12 cellular contexts compared by ENCODE assay signal in genomic region chr5:40446910-40447309, GRCh38.
DNase-seq lines count a peak whose midpoint lies in the region; ATAC-seq and TF ChIP-seq lines count a peak whose summit lies in the region.
"Had no signal": no experiment of that assay in that cellular context is flagged by ENCODE, and none has a peak within 500 bp of the region (broad histone marks: within the 10 kb centered on the region; RNA-seq: fewer than 3 reads in every experiment).

No MANE protein-coding gene starts in this region.

- no peak overlapping the region for H3K4me3 ChIP-seq in brain microvascular endothelial cell (ENCODE audit: low read depth, low read length)
- H3K4me3 ChIP-seq in left lung = no peak overlapping the region
- no peak overlapping the region for H3K4me3 ChIP-seq in CD4-positive, alpha-beta memory T cell (ENCODE audit: low read length in 2 of 2)
- H3K4me3 ChIP-seq in MM.1S (ENCODE audit: low read length) = no peak overlapping the region

- H3K36me3 ChIP-seq in brain microvascular endothelial cell (replicated peaks) (no peaks in the 10 kb centered on the region), left lung (no peaks in the 10 kb centered on the region), MM.1S (replicated peaks; ENCODE audit: insufficient read depth, low read length) (no peaks in the 10 kb centered on the region)
- no peaks in the 10 kb centered on the region for H3K36me3 ChIP-seq in CD4-positive, alpha-beta memory T cell (ENCODE audit: insufficient read depth, low read length)

- no peak for TF ChIP-seq CTCF in brain microvascular endothelial cell (IDR thresholded peaks at IDR 0.05; ENCODE audit: low read depth, low read length, missing control alignments)
- TF ChIP-seq CTCF in left lung (IDR thresholded peaks at IDR 0.05) = no peak
- no peak for TF ChIP-seq CTCF in MM.1S (IDR thresholded peaks at IDR 0.05; ENCODE audit: low read length)

- H3K27ac ChIP-seq in brain microvascular endothelial cell = peak overlapping the region; percentile 93
- no peak overlapping the region for H3K27ac ChIP-seq in left lung
- H3K27ac ChIP-seq in CD4-positive, alpha-beta memory T cell (ENCODE audit: low read depth, low read length) = no peak overlapping the region
- no peak overlapping the region for H3K27ac ChIP-seq in MM.1S (ENCODE audit: low read length)

- no peaks in the 10 kb centered on the region for H4K20me1 ChIP-seq in MM.1S (ENCODE audit: insufficient read depth, low read length)

- H2AFZ ChIP-seq in MM.1S (ENCODE audit: low read length) = no peak overlapping the region

- DNase-seq in DMS53 (lab: John Stamatoyannopoulos, UW) = peak; percentile 88
- peak; percentile 35 for DNase-seq in HuH-7.5 (ENCODE audit: low spot score)
- DNase-seq in brain microvascular endothelial cell = peak; percentile 96
- no peak for DNase-seq in left lung
- no peak for DNase-seq in CD4-positive, alpha-beta memory T cell
- no peak for DNase-seq in sciatic nerve (ENCODE audit: low spot score)
- DNase-seq in MM.1S = no peak
- DNase-seq: activated CD4-positive, alpha-beta T cell treated with anti-CD3 and anti-CD28 coated beads, Interleukin-2, amount 50 U/mL, for 4 hours; left cardiac atrium; NCI-H1048; retina had no signal

- no peaks in the 10 kb centered on the region for H3K27me3 Mint-ChIP-seq in CD4-positive, alpha-beta memory T cell

- no peak overlapping the region for H3K4me2 ChIP-seq in MM.1S (ENCODE audit: low read depth, low read length)

- no peak overlapping the region for H3K9ac ChIP-seq in MM.1S (ENCODE audit: low read length)

- H3K4me3 Mint-ChIP-seq in CD4-positive, alpha-beta memory T cell = no peak overlapping the region

- POLR2A ChIA-PET in CD4-positive, alpha-beta memory T cell (lab: Charles Lee; ENCODE audit: partially characterized antibody) = no interaction called here

- in situ Hi-C loops in brain microvascular endothelial cell (cut with HindIII; ENCODE audit: low pct_ligation_motif_present, low sequenced_read_pairs) = no loop called here

- H3K79me2 ChIP-seq in MM.1S (ENCODE audit: low read length) = no peaks in the 10 kb centered on the region

- no peaks in the 10 kb centered on the region for H3K27me3 ChIP-seq in brain microvascular endothelial cell (replicated peaks)
- H3K27me3 ChIP-seq in left lung = no peaks in the 10 kb centered on the region
- H3K27me3 ChIP-seq in CD4-positive, alpha-beta memory T cell (ENCODE audit: insufficient read depth, low read length) = no peaks in the 10 kb centered on the region
- H3K27me3 ChIP-seq in MM.1S (replicated peaks; ENCODE audit: insufficient read depth, low read length) = no peaks in the 10 kb centered on the region

- H3F3A ChIP-seq in MM.1S (ENCODE audit: insufficient read depth, low read length) = no peaks in the 10 kb centered on the region

- ATAC-seq in left lung (peak; percentile 69), GM21447 (IDR thresholded peaks at IDR 0.05; ENCODE audit: unreplicated experiment) (no peak), sciatic nerve (no peak)

- peaks cover 0 to 19% of the 10 kb centered on the region in 2 donors for H3K9me3 ChIP-seq in left lung
- no peaks in the 10 kb centered on the region for H3K9me3 ChIP-seq in CD4-positive, alpha-beta memory T cell (ENCODE audit: control insufficient read depth in 1 of 2, low read length in 2 of 2)
- no peaks in the 10 kb centered on the region for H3K9me3 ChIP-seq in MM.1S (replicated peaks; ENCODE audit: insufficient read depth, low read length)

- peak overlapping the region in 1 of 7 donors; percentile 43 for H3K27ac Mint-ChIP-seq in CD4-positive, alpha-beta memory T cell

- H3K9me3 Mint-ChIP-seq in CD4-positive, alpha-beta memory T cell = peaks cover 2 to 33% (median 11%) of the 10 kb centered on the region in 8 donors

- peaks cover 6 to 14% (median 7%) of the 10 kb centered on the region in 4 donors for H3K4me1 Mint-ChIP-seq in CD4-positive, alpha-beta memory T cell

- peaks cover 2 to 4% of the 10 kb centered on the region in 2 donors for H3K36me3 Mint-ChIP-seq in CD4-positive, alpha-beta memory T cell

- CTCF ChIA-PET in CD4-positive, alpha-beta memory T cell (lab: Charles Lee; ENCODE audit: partially characterized antibody) = no interaction called here

- intact Hi-C loops in left lung (cut with DNase I) = no loop called here
- intact Hi-C loops in CD4-positive, alpha-beta memory T cell (cut with micrococcal nuclease) = no loop called here
- intact Hi-C loops in sciatic nerve (cut with DNase I) = no loop called here

- no peaks in the 10 kb centered on the region for H3K9me2 ChIP-seq in MM.1S (replicated peaks; ENCODE audit: insufficient read depth, low read length)

- H3K4me1 ChIP-seq in left lung (no peaks in the 10 kb centered on the region), MM.1S (ENCODE audit: low read length) (peaks cover 5% of the 10 kb centered on the region; the same call in 1 of the 2 replicates)
- peaks cover 11% of the 10 kb centered on the region for H3K4me1 ChIP-seq in CD4-positive, alpha-beta memory T cell (ENCODE audit: insufficient read depth, low read length)

Comparison
In these comparisons a context has a peak if more than half of its experiments do, and no peak if none do; other contexts are left out.
1. DNase-seq: peak in DMS53 (single experiment), HuH-7.5 (single experiment) and brain microvascular endothelial cell (single experiment); none in left lung (0 of 2), CD4-positive, alpha-beta memory T cell (0 of 5), sciatic nerve (single experiment) and MM.1S (single experiment).